In the genomic region with DNA sequence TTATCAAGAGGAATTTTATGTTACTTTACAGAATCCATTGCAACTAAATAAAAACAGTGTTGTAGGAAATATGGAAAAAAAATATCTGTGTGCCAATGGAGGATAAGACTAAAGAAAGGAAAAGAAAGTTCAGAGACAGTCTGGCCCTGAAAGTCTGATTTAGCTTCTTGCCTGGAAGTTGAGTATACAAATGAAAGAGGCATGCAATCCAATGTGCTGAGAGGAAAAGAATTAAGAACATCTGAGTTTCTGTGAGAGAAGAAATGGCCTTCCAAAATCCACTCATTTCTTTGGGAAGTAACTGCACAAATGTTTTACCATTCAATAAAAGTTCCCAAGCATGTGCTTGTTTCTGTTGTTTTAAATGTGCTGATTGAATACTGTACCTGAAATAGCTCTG, we compare ENCODE assay signal across 24 cellular contexts.
"Had no signal": no experiment of that assay in that cellular context is flagged by ENCODE, and none has a peak within 500 bp of the region (broad histone marks: within the 10 kb centered on the region; RNA-seq: fewer than 3 reads in every experiment).

No MANE protein-coding gene starts in this region.

- H3K27ac Mint-ChIP-seq: memory B cell; natural killer cell; stimulated activated effector memory CD8-positive, alpha-beta T cell treated with anti-CD3 and anti-CD28 coated beads, Interleukin-12 subunit alpha, Interleukin-12 subunit beta, amount 100 ng/mL, for 72 hours had no signal

- H3K9me3 ChIP-seq: gastroesophageal sphincter, heart left ventricle, prostate gland, right atrium auricular region, stomach, thyroid gland, vagina had no signal

- H3K9me3 Mint-ChIP-seq: memory B cell; natural killer cell; stimulated activated effector memory CD8-positive, alpha-beta T cell treated with anti-CD3 and anti-CD28 coated beads, Interleukin-12 subunit alpha, Interleukin-12 subunit beta, amount 100 ng/mL, for 72 hours had no signal

- H2AFZ ChIP-seq: hepatocyte, parathyroid adenoma had no signal

- H3K4me1 Mint-ChIP-seq: memory B cell; stimulated activated effector memory CD8-positive, alpha-beta T cell treated with anti-CD3 and anti-CD28 coated beads, Interleukin-12 subunit alpha, Interleukin-12 subunit beta, amount 100 ng/mL, for 72 hours had no signal

- H3K4me3 Mint-ChIP-seq: memory B cell; natural killer cell; stimulated activated effector memory CD8-positive, alpha-beta T cell treated with anti-CD3 and anti-CD28 coated beads, Interleukin-12 subunit alpha, Interleukin-12 subunit beta, amount 100 ng/mL, for 72 hours had no signal

- H3K79me2 ChIP-seq: hepatocyte, parathyroid adenoma had no signal

- H3K27me3 ChIP-seq: gastroesophageal sphincter, hepatocyte, right atrium auricular region, stomach, thyroid gland, vagina had no signal

- FAIRE-seq: kidney had no signal

- ATAC-seq: foreskin keratinocyte; gastroesophageal sphincter; heart left ventricle; left lobe of liver; natural killer cell; sciatic nerve; stimulated activated effector memory CD8-positive, alpha-beta T cell treated with anti-CD3 and anti-CD28 coated beads, Interleukin-12 subunit alpha, Interleukin-12 subunit beta, amount 100 ng/mL, for 72 hours had no signal

- H3K9ac ChIP-seq: parathyroid adenoma had no signal

- H3K4me3 ChIP-seq: dorsolateral prefrontal cortex, gastroesophageal sphincter, heart left ventricle, hepatocyte, lung, prostate gland, right atrium auricular region, stomach, thyroid gland, vagina had no signal

- DNase-seq: cortex of kidney; dorsolateral prefrontal cortex; effector CD4-positive, alpha-beta T cell; foreskin keratinocyte; heart left ventricle; kidney; natural killer cell; stimulated activated CD4-positive, alpha-beta T cell treated with anti-CD3 and anti-CD28 coated beads, Interleukin-2, amount 100 ng/mL, for 24 hours; stimulated activated CD4-positive, alpha-beta T cell treated with anti-CD3 and anti-CD28 coated beads, Interleukin-4, amount 100 ng/mL, for 24 hours; stimulated activated naive CD4-positive, alpha-beta T cell treated with Interleukin-2 at 50 U/mL for 16 hours; stomach; thyroid gland; trophoblast cell had no signal

- H3K4me2 ChIP-seq: hepatocyte had no signal

- H3K36me3 ChIP-seq: gastroesophageal sphincter, heart left ventricle, prostate gland, right atrium auricular region, stomach, thyroid gland, vagina had no signal

- H3K36me3 Mint-ChIP-seq: memory B cell; natural killer cell; stimulated activated effector memory CD8-positive, alpha-beta T cell treated with anti-CD3 and anti-CD28 coated beads, Interleukin-12 subunit alpha, Interleukin-12 subunit beta, amount 100 ng/mL, for 72 hours had no signal

- H3K27ac ChIP-seq: dorsolateral prefrontal cortex, foreskin keratinocyte, gastroesophageal sphincter, heart left ventricle, hepatocyte, parathyroid adenoma, prostate gland, right atrium auricular region, stomach, thyroid gland, vagina had no signal

- H3K4me1 ChIP-seq: foreskin keratinocyte, gastroesophageal sphincter, parathyroid adenoma, prostate gland, right atrium auricular region, stomach, vagina had no signal
